ENCODE assay signal across 20 cellular contexts in genomic region chr1:94357661-94358060, GRCh38.
A peak's percentile ranks its signal among the peaks of the same experiment; 100 is the strongest.
DNase-seq lines count a peak whose midpoint lies in the region; ATAC-seq and TF ChIP-seq lines count a peak whose summit lies in the region.
"Had no signal": no experiment of that assay in that cellular context is flagged by ENCODE, and none has a peak within 500 bp of the region (broad histone marks: within the 10 kb centered on the region; RNA-seq: fewer than 3 reads in every experiment).

No MANE protein-coding gene starts in this region.

- H3K9me3 ChIP-seq in Caco-2 (peaks cover 8% of the 10 kb centered on the region; the same call in 1 of the 2 replicates), esophagus muscularis mucosa (no peaks in the 10 kb centered on the region), liver (ENCODE audit: control insufficient read depth in 4 of 4, low read length in 3 of 4) (no peaks in the 10 kb centered on the region)
- H3K9me3 ChIP-seq: BLaER1 had no signal

- TF ChIP-seq RAD21 in liver (IDR thresholded peaks at IDR 0.05), result peak in 1 of 2 donors; percentile 26

- peak overlapping the region; percentile 53 for H3K27ac Mint-ChIP-seq in Caco-2 (ENCODE audit: unreplicated experiment)
- H3K27ac Mint-ChIP-seq: B cell; CD4-positive, CD25-positive, alpha-beta regulatory T cell; CD8-positive, alpha-beta T cell had no signal

- in situ Hi-C loops in brain microvascular endothelial cell (cut with HindIII; ENCODE audit: low pct_ligation_motif_present, low sequenced_read_pairs), result no loop called here

- H3K4me3 Mint-ChIP-seq in Caco-2 (ENCODE audit: unreplicated experiment), result no peak overlapping the region
- H3K4me3 Mint-ChIP-seq: B cell; CD4-positive, CD25-positive, alpha-beta regulatory T cell; CD8-positive, alpha-beta T cell had no signal

- no peak overlapping the region for H3K27ac ChIP-seq in esophagus muscularis mucosa (replicated peaks in 1 of 4)
- peak overlapping the region; percentile 30 to 32 for H3K27ac ChIP-seq in liver (ENCODE audit: low read depth in 1 of 2, low read length in 2 of 2)
- no peak overlapping the region for H3K27ac ChIP-seq in brain microvascular endothelial cell
- H3K27ac ChIP-seq: 22Rv1, BLaER1, C4-2B had no signal

- no peak overlapping the region for H3K9ac ChIP-seq in liver (ENCODE audit: low read depth in 1 of 2, low read length in 2 of 2)
- H3K9ac ChIP-seq: BLaER1 had no signal

- no peaks in the 10 kb centered on the region for H3K36me3 Mint-ChIP-seq in Caco-2 (ENCODE audit: insufficient read depth, unreplicated experiment)
- H3K36me3 Mint-ChIP-seq: CD4-positive, CD25-positive, alpha-beta regulatory T cell; CD8-positive, alpha-beta T cell had no signal

- no peak for TF ChIP-seq EP300 in esophagus muscularis mucosa (IDR thresholded peaks at IDR 0.05)

- WGBS in esophagus muscularis mucosa, result 85% methylated on average over 5 of the region's 5 CpGs
- WGBS in liver, result 63% methylated on average over 5 of the region's 5 CpGs

- H3K27me3 ChIP-seq in Caco-2 (replicated peaks; ENCODE audit: control insufficient read depth, insufficient read depth, low read length) (no peaks in the 10 kb centered on the region), esophagus muscularis mucosa (peaks cover 0 to 27% (median 0%) of the 10 kb centered on the region in 4 donors), liver (ENCODE audit: control insufficient read depth in 4 of 4, insufficient read depth in 4 of 4, low read length in 3 of 4) (no peaks in the 10 kb centered on the region), brain microvascular endothelial cell (replicated peaks) (no peaks in the 10 kb centered on the region)
- H3K27me3 ChIP-seq: BLaER1 had no signal

- H3K36me3 ChIP-seq in Caco-2 (ENCODE audit: control insufficient read depth, insufficient read depth, low read length) (no peaks in the 10 kb centered on the region), esophagus muscularis mucosa (no peaks in the 10 kb centered on the region), liver (ENCODE audit: control insufficient read depth in 4 of 4, insufficient read depth in 3 of 4, low read depth in 1 of 4, low read length in 3 of 4) (no peaks in the 10 kb centered on the region), brain microvascular endothelial cell (replicated peaks) (no peaks in the 10 kb centered on the region)
- H3K36me3 ChIP-seq: BLaER1 had no signal

- peaks cover 33% of the 10 kb centered on the region for H3K4me1 Mint-ChIP-seq in Caco-2 (ENCODE audit: low read depth, unreplicated experiment)
- H3K4me1 Mint-ChIP-seq: B cell; CD4-positive, CD25-positive, alpha-beta regulatory T cell had no signal

- H3K4me1 ChIP-seq in Caco-2, result peaks cover 50% of the 10 kb centered on the region
- H3K4me1 ChIP-seq in esophagus muscularis mucosa, result peaks cover 0 to 3% (median 0%) of the 10 kb centered on the region in 4 donors
- H3K4me1 ChIP-seq in liver (ENCODE audit: control insufficient read depth in 4 of 4, insufficient read depth in 4 of 4, low read length in 3 of 4), result peaks cover 0 to 41% (median 26%) of the 10 kb centered on the region in 4 donors
- H3K4me1 ChIP-seq: BLaER1 had no signal

- DNase-seq in Caco-2 (no peak), esophagus muscularis mucosa (ENCODE audit: extremely low spot score) (peak; percentile 66), NCI-H345 (lab: John Stamatoyannopoulos, UW) (no peak), brain microvascular endothelial cell (no peak)
- DNase-seq: CD4-positive, CD25-positive, alpha-beta regulatory T cell; CD8-positive, alpha-beta T cell; DMS 273 treated with DMSO at 0.1 percent for 48 hours; DMS79; EL; GDM1; GOT3; H7; HCEC 1CT had no signal

- no peak for TF ChIP-seq POLR2A in esophagus muscularis mucosa (IDR thresholded peaks at IDR 0.05; ENCODE audit: low read depth)
- TF ChIP-seq POLR2A in GM18505 (IDR thresholded peaks at IDR 0.05; ENCODE audit: borderline replicate concordance, extremely low read depth, insufficient read depth, insufficient read length), result no peak

- no TSS peak for BruUV-seq in Caco-2 (replicated peaks; lab: Mats Ljungman, UMichigan)

- CTCF ChIA-PET in Caco-2 (lab: Charles Lee), result no interaction called here

- POLR2A ChIA-PET in Caco-2 (lab: Charles Lee), result no interaction called here

- H3K4me3 ChIP-seq in Caco-2 (ENCODE audit: low read depth, low read length) (no peak overlapping the region), esophagus muscularis mucosa (no peak overlapping the region), liver (ENCODE audit: low read depth in 1 of 3, low read length in 3 of 3) (no peak overlapping the region), brain microvascular endothelial cell (ENCODE audit: low read depth, low read length) (no peak overlapping the region)
- H3K4me3 ChIP-seq: BLaER1, GM12878 had no signal

- ATAC-seq in GM18505 (IDR thresholded peaks at IDR 0.05; ENCODE audit: unreplicated experiment), result no peak
- ATAC-seq: CD8-positive, alpha-beta T cell; GM12878 had no signal

- intact Hi-C loops in Caco-2 (cut with micrococcal nuclease; ENCODE audit: unreplicated experiment) (loop anchor here (5.0 kb wide), 1 partner anchor 105 kb away; no protein-coding TSS in a partner anchor), esophagus muscularis mucosa (cut with DNase I) (no loop called here)

- H3K9me3 Mint-ChIP-seq in Caco-2 (ENCODE audit: unreplicated experiment), result no peaks in the 10 kb centered on the region

- no peaks in the 10 kb centered on the region for H3K27me3 Mint-ChIP-seq in Caco-2 (ENCODE audit: insufficient read depth, unreplicated experiment)

- no peak for TF ChIP-seq CTCF in Caco-2 (IDR thresholded peaks at IDR 0.05; ENCODE audit: insufficient read depth in 1 of 2, low read depth in 1 of 2, low read length in 1 of 2, severe bottlenecking in 1 of 2, unreplicated experiment in 1 of 2)
- no peak for TF ChIP-seq CTCF in esophagus muscularis mucosa (IDR thresholded peaks at IDR 0.05)
- TF ChIP-seq CTCF in liver (IDR thresholded peaks at IDR 0.05; ENCODE audit: low read depth, low read length, missing input control), result no peak
- TF ChIP-seq CTCF in brain microvascular endothelial cell (IDR thresholded peaks at IDR 0.05; ENCODE audit: low read depth, low read length, missing control alignments), result no peak

TF ChIP-seq in liver, 16 proteins besides CTCF, POLR2A, EP300 and RAD21:
- TF ChIP-seq RXRA (IDR thresholded peaks at IDR 0.05) (peak; percentile 75 to 81), SP1 (IDR thresholded peaks at IDR 0.05) (no peak), HNF4A (conservative IDR thresholded peaks at IDR 0.05) (peak; percentile 57 to 77)

Comparison
In these comparisons a context has a peak if more than half of its experiments do, and no peak if none do; other contexts are left out.
1. H3K27ac ChIP-seq: peak in liver (2 of 2); none in esophagus muscularis mucosa (0 of 4) and brain microvascular endothelial cell (single experiment).